ENCODE assay signal across 13 cellular contexts in genomic region chr19:47350599-47350998, GRCh38. TPM values are rescaled to one million over a fixed set of nuclear protein-coding genes. Genes with fewer than 3 reads are reported as not detected.
DNase-seq lines count a peak whose midpoint lies in the region; ATAC-seq and TF ChIP-seq lines count a peak whose summit lies in the region.
"Had no signal": no experiment of that assay in that cellular context is flagged by ENCODE, and none has a peak within 500 bp of the region (broad histone marks: within the 10 kb centered on the region; RNA-seq: fewer than 3 reads in every experiment).

No MANE protein-coding gene starts in this region.

- H4K20me1 ChIP-seq in IMR-90 (ENCODE audit: insufficient read depth, low read length): no peaks in the 10 kb centered on the region; the same call in 1 of the 2 replicates

- CTCF ChIA-PET in IMR-90 (lab: Yijun Ruan, JAX): no interaction called here

- no peaks in the 10 kb centered on the region for H3K27me3 ChIP-seq in IMR-90 (ENCODE audit: control insufficient read depth, insufficient read depth, low read length)
- H3K27me3 ChIP-seq: esophagus squamous epithelium had no signal

- H3K4me2 ChIP-seq in IMR-90 (ENCODE audit: low read depth, low read length): no peak overlapping the region

- H3K14ac ChIP-seq in IMR-90 (replicated peaks; ENCODE audit: low read depth, low read length): no peak overlapping the region

- H4K8ac ChIP-seq in IMR-90 (ENCODE audit: low read depth in 2 of 2, low read length in 2 of 2): no peak overlapping the region

- H2BK5ac ChIP-seq in IMR-90 (ENCODE audit: low read depth, low read length, poor library complexity, severe bottlenecking): no peak overlapping the region

- no peak overlapping the region for H4K91ac ChIP-seq in IMR-90 (ENCODE audit: insufficient read depth, low read depth, low read length)

- dilution Hi-C loops in IMR-90 (cut with HindIII; ENCODE audit: low sequenced_read_pairs, unreplicated experiment): no loop called here

- TF ChIP-seq CTCF in IMR-90 (conservative IDR thresholded peaks at IDR 0.05; ENCODE audit: low read depth, low read length) (no peak), nephron progenitor cell (IDR thresholded peaks at IDR 0.05) (no peak)

- H3K27ac ChIP-seq in IMR-90 (ENCODE audit: insufficient read depth, low read length): no peak overlapping the region

- peak overlapping the region; percentile 0 for H3K27ac Mint-ChIP-seq in T-helper 1 cell treated with Interleukin-12 subunit alpha and Interleukin-12 subunit beta and Interleukin-4 antibody, amounts not matched to agents 30 μg/mL and 1 μg/mL, for 36 hours
- peak overlapping the region; percentile 14 for H3K27ac Mint-ChIP-seq in activated naive CD8-positive, alpha-beta T cell treated with anti-CD3 and anti-CD28 coated beads, Interleukin-2, amount 50 U/mL, for 24 hours
- H3K27ac Mint-ChIP-seq in nephron progenitor cell: no peak overlapping the region

- H3K4me1 ChIP-seq in IMR-90 (ENCODE audit: control insufficient read depth, insufficient read depth, low read length): no peaks in the 10 kb centered on the region; the same call in 1 of the 2 replicates

- H3K4me1 Mint-ChIP-seq in T-helper 1 cell treated with Interleukin-12 subunit alpha and Interleukin-12 subunit beta and Interleukin-4 antibody, amounts not matched to agents 30 μg/mL and 1 μg/mL, for 36 hours (ENCODE audit: low read depth): peaks cover 24% of the 10 kb centered on the region
- H3K4me1 Mint-ChIP-seq in activated naive CD8-positive, alpha-beta T cell treated with anti-CD3 and anti-CD28 coated beads, Interleukin-2, amount 50 U/mL, for 24 hours: peaks cover 36% of the 10 kb centered on the region
- peaks cover 30% of the 10 kb centered on the region for H3K4me1 Mint-ChIP-seq in nephron progenitor cell

- POLR2A ChIA-PET in IMR-90 (lab: Charles Lee; ENCODE audit: unreplicated experiment): no interaction called here

- ATAC-seq in IMR-90 (ENCODE audit: low read depth) (no peak), GM18870 (IDR thresholded peaks at IDR 0.05; ENCODE audit: unreplicated experiment) (no peak), GM19467 (IDR thresholded peaks at IDR 0.05; ENCODE audit: unreplicated experiment) (no peak)
- ATAC-seq in activated naive CD8-positive, alpha-beta T cell treated with anti-CD3 and anti-CD28 coated beads, Interleukin-2, amount 50 U/mL, for 24 hours: no peak

- in situ Hi-C loops in IMR-90 (cut with MboI; ENCODE audit: low sequenced_read_pairs): no loop called here

- no TSS peak for BruUV-seq in IMR-90 (replicated peaks; lab: Mats Ljungman, UMichigan)

- no peak overlapping the region for H3K23ac ChIP-seq in IMR-90 (ENCODE audit: low read depth, low read length)

- 0 out of 2 replicates have a peak overlapping the region, but pooled peaks have one; percentile 4 for H2AK5ac ChIP-seq in IMR-90 (ENCODE audit: low read depth, low read length)

- H3K56ac ChIP-seq in IMR-90 (ENCODE audit: extremely low read depth, insufficient read depth, low read length): no peak overlapping the region

- H2BK15ac ChIP-seq in IMR-90 (ENCODE audit: low read depth, low read length): no peak overlapping the region

- peak overlapping the region; percentile 28 for H3K4me3 Mint-ChIP-seq in T-helper 1 cell treated with Interleukin-12 subunit alpha and Interleukin-12 subunit beta and Interleukin-4 antibody, amounts not matched to agents 30 μg/mL and 1 μg/mL, for 36 hours
- H3K4me3 Mint-ChIP-seq in activated naive CD8-positive, alpha-beta T cell treated with anti-CD3 and anti-CD28 coated beads, Interleukin-2, amount 50 U/mL, for 24 hours: peak overlapping the region; percentile 96
- peak overlapping the region; percentile 80 for H3K4me3 Mint-ChIP-seq in nephron progenitor cell

- peaks cover 3% of the 10 kb centered on the region; the same call in 1 of the 2 replicates for H3K9me1 ChIP-seq in IMR-90 (ENCODE audit: insufficient read depth, low read length)

- peak overlapping the region; percentile 11 for H2AK9ac ChIP-seq in IMR-90 (replicated peaks; ENCODE audit: low read depth, low read length, poor library complexity)

- H3K79me1 ChIP-seq in IMR-90 (ENCODE audit: low read depth in 1 of 2, low read length in 2 of 2): peaks cover 41 to 49% of the 10 kb centered on the region in 2 experiments

- TF ChIP-seq RAD21 in IMR-90 (IDR thresholded peaks at IDR 0.05; ENCODE audit: low read length): no peak

- H4K5ac ChIP-seq in IMR-90 (ENCODE audit: low read depth, low read length): no peak overlapping the region

- no peak overlapping the region for H3K18ac ChIP-seq in IMR-90 (ENCODE audit: low read depth, low read length)

- no peak overlapping the region for H3K9ac ChIP-seq in IMR-90 (ENCODE audit: low read depth, low read length)

- TF ChIP-seq POLR2A in IMR-90 (IDR thresholded peaks at IDR 0.05; ENCODE audit: low read depth, low read length): no peak

- H3K36me3 Mint-ChIP-seq in T-helper 1 cell treated with Interleukin-12 subunit alpha and Interleukin-12 subunit beta and Interleukin-4 antibody, amounts not matched to agents 30 μg/mL and 1 μg/mL, for 36 hours (ENCODE audit: low read depth): peaks cover 9% of the 10 kb centered on the region
- H3K36me3 Mint-ChIP-seq in activated naive CD8-positive, alpha-beta T cell treated with anti-CD3 and anti-CD28 coated beads, Interleukin-2, amount 50 U/mL, for 24 hours (ENCODE audit: low read depth): peaks cover 53% of the 10 kb centered on the region
- H3K36me3 Mint-ChIP-seq in nephron progenitor cell (ENCODE audit: low read depth): peaks cover 60% of the 10 kb centered on the region

- DNase-seq in T-helper 1 cell (no peak), IMR-90 (no peak), nephron progenitor cell (no peak), cerebellar nuclear complex (lab: John Stamatoyannopoulos, UW) (no peak)
- DNase-seq in activated naive CD8-positive, alpha-beta T cell treated with anti-CD3 and anti-CD28 coated beads, Interleukin-2, amount 50 U/mL, for 24 hours: no peak
- DNase-seq: caudate nucleus, DMS79, esophagus squamous epithelium, KG1 had no signal

- H3K27me3 Mint-ChIP-seq in T-helper 1 cell treated with Interleukin-12 subunit alpha and Interleukin-12 subunit beta and Interleukin-4 antibody, amounts not matched to agents 30 μg/mL and 1 μg/mL, for 36 hours (ENCODE audit: low read depth): no peaks in the 10 kb centered on the region
- H3K27me3 Mint-ChIP-seq in activated naive CD8-positive, alpha-beta T cell treated with anti-CD3 and anti-CD28 coated beads, Interleukin-2, amount 50 U/mL, for 24 hours: peaks cover 2% of the 10 kb centered on the region
- H3K27me3 Mint-ChIP-seq in nephron progenitor cell (ENCODE audit: low read depth, poor library complexity): peaks cover 4% of the 10 kb centered on the region

- intact Hi-C loops in IMR-90 (cut with micrococcal nuclease): no loop called here

- H2BK120ac ChIP-seq in IMR-90 (ENCODE audit: low read depth, low read length): no peak overlapping the region

- 89% methylated on average over 8 of the region's 8 CpGs; no CpG with 5 or more reads in 1 of the 2 experiments for WGBS in IMR-90 (ENCODE audit: extremely low coverage in 2 of 2, insufficient read length in 1 of 2), 2 experiments

- no peaks in the 10 kb centered on the region for H3K9me3 Mint-ChIP-seq in T-helper 1 cell treated with Interleukin-12 subunit alpha and Interleukin-12 subunit beta and Interleukin-4 antibody, amounts not matched to agents 30 μg/mL and 1 μg/mL, for 36 hours
- H3K9me3 Mint-ChIP-seq in activated naive CD8-positive, alpha-beta T cell treated with anti-CD3 and anti-CD28 coated beads, Interleukin-2, amount 50 U/mL, for 24 hours: no peaks in the 10 kb centered on the region
- H3K9me3 Mint-ChIP-seq in nephron progenitor cell: peaks cover 8% of the 10 kb centered on the region

- no peak overlapping the region for H3K4ac ChIP-seq in IMR-90 (ENCODE audit: low read depth, low read length)

- peaks cover 27% of the 10 kb centered on the region for H3K36me3 ChIP-seq in IMR-90 (ENCODE audit: control insufficient read depth, insufficient read depth, low read length)

- no peak overlapping the region for H3K4me3 ChIP-seq in IMR-90 (ENCODE audit: insufficient read depth, low read depth, low read length)

- no peak overlapping the region for H2BK20ac ChIP-seq in IMR-90 (ENCODE audit: low read depth, low read length)

- H2AFZ ChIP-seq in IMR-90 (replicated peaks; ENCODE audit: low read length, poor library complexity): no peak overlapping the region

- H3K9me3 ChIP-seq in IMR-90 (ENCODE audit: control insufficient read depth, insufficient read depth, low read length): no peaks in the 10 kb centered on the region
- H3K9me3 ChIP-seq: esophagus squamous epithelium had no signal

TF ChIP-seq in IMR-90, 13 proteins besides CTCF, POLR2A, EP300 and RAD21 (continues in another document):
- no peak for TF ChIP-seq CEBPB (IDR thresholded peaks at IDR 0.05; ENCODE audit: low read depth, low read length)
- TF ChIP-seq BHLHE40 (IDR thresholded peaks at IDR 0.05; ENCODE audit: low read depth, low read length): no peak
- no peak for TF ChIP-seq FOS (IDR thresholded peaks at IDR 0.05; ENCODE audit: low read depth, low read length)
- no peak for TF ChIP-seq MAZ (IDR thresholded peaks at IDR 0.05; ENCODE audit: borderline replicate concordance, low read depth, low read length)
- TF ChIP-seq RCOR1 (IDR thresholded peaks at IDR 0.05; ENCODE audit: insufficient replicate concordance, low read length): no peak
- no peak for TF ChIP-seq ELK1 (IDR thresholded peaks at IDR 0.05; ENCODE audit: borderline replicate concordance, low read depth, low read length)
- TF ChIP-seq NFE2L2 (IDR thresholded peaks at IDR 0.05; ENCODE audit: low read depth, low read length): no peak

RNA-seq across cellular contexts. Expression of gene DHX34, which starts 1.5 kb away (rescaled TPM):
- 4.5 and 5.6 TPM in 2 replicates for total RNA-seq in IMR-90 (2012; rRNA removed)
- polyA plus RNA-seq in IMR-90 (2012; rRNA removed): 13.7 and 14.8 TPM in 2 replicates
- 7.5 and 12.4 TPM in 2 replicates for polyA plus RNA-seq in IMR-90 (2012; cell fraction: cytosol; rRNA removed)
- 40.2 and 104 TPM in 2 replicates for polyA plus RNA-seq in IMR-90 (2012; cell fraction: nucleus; rRNA removed; ENCODE audit: low replicate concordance)

RNA-seq across cellular contexts. Expression of gene C5AR2, which starts 18.6 kb away (rescaled TPM):
- under 0.01 TPM in 1 of 2 replicates, not detected in the other for total RNA-seq in IMR-90 (2012; rRNA removed)
- polyA plus RNA-seq in IMR-90 (2012; rRNA removed): not detected in 2 replicates
- 0.11 TPM in 1 of 2 replicates, not detected in the other for polyA plus RNA-seq in IMR-90 (2012; cell fraction: cytosol; rRNA removed)
- polyA plus RNA-seq in IMR-90 (2012; cell fraction: nucleus; rRNA removed; ENCODE audit: low replicate concordance): 0.03 and 0.05 TPM in 2 replicates
- total RNA-seq: A172 had no signal

RNA-seq across cellular contexts. Expression of gene C5AR1, which starts 40.9 kb away (rescaled TPM):
- under 0.01 TPM in 1 of 2 replicates, not detected in the other for total RNA-seq in IMR-90 (2012; rRNA removed)
- 1.0 TPM in 2 replicates for polyA plus RNA-seq in IMR-90 (2012; rRNA removed)
- polyA plus RNA-seq in IMR-90 (2012; cell fraction: cytosol; rRNA removed): 0.36 and 1.1 TPM in 2 replicates
- 12.7 and 23.5 TPM in 2 replicates for polyA plus RNA-seq in IMR-90 (2012; cell fraction: nucleus; rRNA removed; ENCODE audit: low replicate concordance)
- total RNA-seq: A172 had no signal

Comparison
In these comparisons a context has a peak if more than half of its experiments do, and no peak if none do; other contexts are left out.
1. H3K4me3 Mint-ChIP-seq: peak in every context shown above with its lines; median percentile 96 in activated naive CD8-positive, alpha-beta T cell treated with anti-CD3 and anti-CD28 coated beads, Interleukin-2, amount 50 U/mL, for 24 hours; 80 in nephron progenitor cell; 28 in T-helper 1 cell treated with Interleukin-12 subunit alpha and Interleukin-12 subunit beta and Interleukin-4 antibody, amounts not matched to agents 30 μg/mL and 1 μg/mL, for 36 hours.